25 cellular contexts compared by ENCODE assay signal in genomic region chr2:56912490-56912889, GRCh38.
"Had no signal": no experiment of that assay in that cellular context is flagged by ENCODE, and none has a peak within 500 bp of the region (broad histone marks: within the 10 kb centered on the region; RNA-seq: fewer than 3 reads in every experiment).

No MANE protein-coding gene starts in this region.

- H3K36me3 ChIP-seq: MG63, SJSA1 had no signal

- FAIRE-seq: HTR-8/SVneo, K562, RCC 7860 had no signal

- H3K9ac ChIP-seq: KMS-11 had no signal

- H3K9me3 ChIP-seq: MG63, SJSA1 had no signal

- H3K4me1 ChIP-seq: SJSA1 had no signal

- H3K27ac ChIP-seq: HL-60, KMS-11, SJSA1, SK-N-MC had no signal

- H3K4me3 ChIP-seq: K562, MG63, SJSA1, SK-N-MC had no signal

- ATAC-seq: K562, T-cell had no signal

- H3K4me2 ChIP-seq: KMS-11 had no signal

- H3K27me3 ChIP-seq: MG63, SJSA1 had no signal

- DNase-seq: Kasumi-1, MG63, NCI-H1092 treated with DMSO at 0.1 percent for 48 hours, NCI-H1436, NCI-H187, NCI-H2029, NCI-H2081 treated with DMSO at 0.1 percent for 48 hours, NCI-H2171, NCI-H345, NCI-H446 treated with DMSO at 0.1 percent for 48 hours, NCI-H524, NCI-H526 treated with DMSO at 0.1 percent for 48 hours, NCI-H748 treated with DMSO at 0.1 percent for 48 hours, Right ventricle myocardium superior, RPMI8226, SIG-M5, SW 1271, T-cell had no signal
